Comparison of ENCODE assay signal across 19 cellular contexts in the genomic region with DNA sequence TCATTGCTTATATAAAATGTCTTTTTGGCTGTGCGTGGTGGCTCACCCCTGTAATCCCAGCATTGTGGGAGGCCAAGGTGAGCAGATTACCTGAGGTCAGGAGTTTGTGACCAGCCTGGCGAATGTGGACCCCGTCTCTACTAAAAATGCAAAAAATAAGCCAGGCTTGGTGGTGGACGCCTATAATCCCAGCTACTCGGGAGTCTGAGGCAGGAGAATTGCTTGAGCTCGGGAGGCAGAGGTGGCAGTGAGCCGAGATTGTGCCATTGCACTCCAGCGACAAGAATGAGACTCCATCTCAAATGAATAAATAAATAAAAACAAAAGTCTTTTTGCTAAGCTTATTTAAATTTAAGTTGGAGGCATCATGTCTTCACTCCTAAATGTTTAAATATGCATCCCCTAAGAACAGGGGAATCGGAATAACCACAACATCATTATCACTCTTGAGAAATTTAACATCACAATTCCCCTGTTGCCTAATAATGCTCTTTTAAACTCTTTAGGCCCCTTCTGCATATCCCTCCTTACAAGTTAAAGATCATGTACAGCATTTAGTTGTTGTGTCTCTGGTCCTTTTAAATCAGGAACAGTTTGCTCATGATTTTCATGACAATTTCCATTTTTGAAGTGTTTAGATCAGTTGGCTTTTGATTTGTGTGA.
"Had no signal": no experiment of that assay in that cellular context is flagged by ENCODE, and none has a peak within 500 bp of the region (broad histone marks: within the 10 kb centered on the region; RNA-seq: fewer than 3 reads in every experiment).

No MANE protein-coding gene starts in this region.

- H3K27me3 Mint-ChIP-seq: activated naive CD8-positive, alpha-beta T cell; stimulated activated naive CD8-positive, alpha-beta T cell treated with anti-CD3 and anti-CD28 coated beads, Interleukin-15, Interleukin-2, amounts not matched to agents 100 ng/mL and 50 ng/mL, for 24 hours had no signal

- DNase-seq: activated CD4-positive, alpha-beta T cell treated with anti-CD3 and anti-CD28 coated beads, Interleukin-2, amount 50 U/mL, for 4 hours; activated CD4-positive, CD25-positive, alpha-beta regulatory T cell treated with anti-CD3 and anti-CD28 coated beads, Interleukin-2, amount 50 U/mL, for 72 hours; activated gamma-delta T cell; amniotic stem cell; foreskin fibroblast; left cardiac atrium; mesendoderm; stimulated activated CD4-positive, alpha-beta T cell treated with anti-CD3 and anti-CD28 coated beads, Interleukin-2, amount 100 ng/mL, for 24 hours; T-helper 1 cell; T1000; transverse colon; uterus had no signal

- H3K4me3 ChIP-seq: cardiac muscle cell, right atrium auricular region, transverse colon, uterus had no signal

- H3K9me3 Mint-ChIP-seq: stimulated activated naive CD8-positive, alpha-beta T cell treated with anti-CD3 and anti-CD28 coated beads, Interleukin-15, Interleukin-2, amounts not matched to agents 100 ng/mL and 50 ng/mL, for 24 hours had no signal

- H3K9me3 ChIP-seq: right atrium auricular region, transverse colon, uterus had no signal

- H3K27ac Mint-ChIP-seq: activated naive CD8-positive, alpha-beta T cell; stimulated activated naive CD8-positive, alpha-beta T cell treated with anti-CD3 and anti-CD28 coated beads, Interleukin-15, Interleukin-2, amounts not matched to agents 100 ng/mL and 50 ng/mL, for 24 hours had no signal

- FAIRE-seq: islet of Langerhans had no signal

- H3K36me3 ChIP-seq: cardiac muscle cell, right atrium auricular region, uterus had no signal

- H3K4me3 Mint-ChIP-seq: activated naive CD8-positive, alpha-beta T cell; neural crest cell; stimulated activated naive CD8-positive, alpha-beta T cell treated with anti-CD3 and anti-CD28 coated beads, Interleukin-15, Interleukin-2, amounts not matched to agents 100 ng/mL and 50 ng/mL, for 24 hours had no signal

- H3K4me1 ChIP-seq: right atrium auricular region, transverse colon, uterus had no signal

- ATAC-seq: left cardiac atrium had no signal

- H3K27ac ChIP-seq: cardiac muscle cell, epithelial cell of prostate, right atrium auricular region, transverse colon, uterus had no signal

- H3K27me3 ChIP-seq: cardiac muscle cell, right atrium auricular region, transverse colon, uterus had no signal
